Comparison of ENCODE assay signal across 12 cellular contexts in genomic region chr12:44835641-44836379, GRCh38. TPM values are rescaled to one million over a fixed set of nuclear protein-coding genes. Genes with fewer than 3 reads are reported as not detected.
DNase-seq lines count a peak whose midpoint lies in the region; ATAC-seq lines count a peak whose summit lies in the region.
"Had no signal": no experiment of that assay in that cellular context is flagged by ENCODE, and none has a peak within 500 bp of the region (broad histone marks: within the 10 kb centered on the region; RNA-seq: fewer than 3 reads in every experiment).

No MANE protein-coding gene starts in this region.

- no peaks in the 10 kb centered on the region for H3K36me3 Mint-ChIP-seq in activated naive CD8-positive, alpha-beta T cell treated with anti-CD3 and anti-CD28 coated beads, Interleukin-2, amount 50 U/mL, for 24 hours (ENCODE audit: low read depth)

- peaks cover 97% of the 10 kb centered on the region for H3K4me1 Mint-ChIP-seq in activated naive CD8-positive, alpha-beta T cell treated with anti-CD3 and anti-CD28 coated beads, Interleukin-2, amount 50 U/mL, for 24 hours

- no peaks in the 10 kb centered on the region for H3K9me3 Mint-ChIP-seq in activated naive CD8-positive, alpha-beta T cell treated with anti-CD3 and anti-CD28 coated beads, Interleukin-2, amount 50 U/mL, for 24 hours

- H3K27me3 Mint-ChIP-seq in activated naive CD8-positive, alpha-beta T cell treated with anti-CD3 and anti-CD28 coated beads, Interleukin-2, amount 50 U/mL, for 24 hours, result no peaks in the 10 kb centered on the region

- DNase-seq in AG20443 (ENCODE audit: low spot score) (peak; percentile 9), H4 (ENCODE audit: low spot score) (peak; percentile 10), kidney tubule cell (ENCODE audit: low spot score) (peak; percentile 33), NCI-H2107 (lab: John Stamatoyannopoulos, UW) (no peak)
- no peak for DNase-seq in activated naive CD8-positive, alpha-beta T cell treated with anti-CD3 and anti-CD28 coated beads, Interleukin-2, amount 50 U/mL, for 24 hours
- no peak for DNase-seq in activated effector memory CD4-positive, alpha-beta T cell treated with Interleukin-2 at 50 U/mL for 16 hours
- DNase-seq: HCEC 1CT; NCI-H1105 treated with DMSO at 0.1 percent for 48 hours; stimulated activated CD8-positive, alpha-beta memory T cell treated with anti-CD3 and anti-CD28 coated beads, Interleukin-4, amount 100 ng/mL, for 48 hours had no signal

- H3K4me3 Mint-ChIP-seq in activated naive CD8-positive, alpha-beta T cell treated with anti-CD3 and anti-CD28 coated beads, Interleukin-2, amount 50 U/mL, for 24 hours, result peak overlapping the region; percentile 66

- peak overlapping the region; percentile 94 for H3K27ac Mint-ChIP-seq in activated naive CD8-positive, alpha-beta T cell treated with anti-CD3 and anti-CD28 coated beads, Interleukin-2, amount 50 U/mL, for 24 hours

- ATAC-seq in activated naive CD8-positive, alpha-beta T cell treated with anti-CD3 and anti-CD28 coated beads, Interleukin-2, amount 50 U/mL, for 24 hours, result peak; percentile 91
- ATAC-seq in HG03432 (IDR thresholded peaks at IDR 0.05; ENCODE audit: unreplicated experiment), result no peak
- no peak for ATAC-seq in HG02571 (IDR thresholded peaks at IDR 0.05; ENCODE audit: unreplicated experiment)

RNA-seq across cellular contexts. Expression of gene NELL2, which starts 40.3 kb away (rescaled TPM):
- total RNA-seq in H4 (2014; rRNA removed; shearing (Covaris generic)), result 6.7 and 9.2 TPM in 2 replicates
- total RNA-seq: SJSA1 had no signal

Comparison
In these comparisons a context has a peak if more than half of its experiments do, and no peak if none do; other contexts are left out.
1. DNase-seq: peak in AG20443 (single experiment), H4 (single experiment) and kidney tubule cell (single experiment); none in activated naive CD8-positive, alpha-beta T cell treated with anti-CD3 and anti-CD28 coated beads, Interleukin-2, amount 50 U/mL, for 24 hours (single experiment), activated effector memory CD4-positive, alpha-beta T cell treated with Interleukin-2 at 50 U/mL for 16 hours (single experiment) and NCI-H2107 (single experiment).